In the genomic region with DNA sequence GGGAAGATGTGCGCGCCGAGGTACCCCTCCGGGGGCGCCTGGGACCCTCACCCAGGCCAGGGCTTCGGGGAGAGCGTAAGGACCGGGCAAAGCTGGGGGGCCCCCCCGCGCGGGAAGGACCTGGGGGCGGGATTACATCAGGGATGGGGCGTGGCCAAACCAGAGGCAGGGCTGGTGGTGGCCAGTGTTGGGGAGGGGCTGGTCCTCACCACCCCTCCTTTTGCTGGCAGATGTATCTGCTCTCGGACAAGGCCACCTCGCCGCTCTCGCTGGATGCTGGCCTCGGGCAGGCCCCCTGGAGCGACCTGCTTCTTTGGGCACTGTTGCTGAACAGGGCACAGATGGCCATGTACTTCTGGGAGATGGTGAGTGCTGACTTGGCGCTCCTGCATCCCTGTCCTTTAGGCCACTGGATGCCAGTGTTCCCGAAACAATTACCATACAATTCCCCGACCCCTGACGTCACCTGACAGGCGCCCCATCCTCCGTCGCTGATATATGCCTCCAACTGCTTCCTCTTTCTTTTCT, we compare ENCODE assay signal across 1 cellular context.
TF ChIP-seq lines count a peak whose summit lies in the region.

No MANE protein-coding gene starts in this region.

TF ChIP-seq in K562, 482 proteins besides CTCF, POLR2A, EP300 and RAD21:
- TF ChIP-seq, protein P1, sequence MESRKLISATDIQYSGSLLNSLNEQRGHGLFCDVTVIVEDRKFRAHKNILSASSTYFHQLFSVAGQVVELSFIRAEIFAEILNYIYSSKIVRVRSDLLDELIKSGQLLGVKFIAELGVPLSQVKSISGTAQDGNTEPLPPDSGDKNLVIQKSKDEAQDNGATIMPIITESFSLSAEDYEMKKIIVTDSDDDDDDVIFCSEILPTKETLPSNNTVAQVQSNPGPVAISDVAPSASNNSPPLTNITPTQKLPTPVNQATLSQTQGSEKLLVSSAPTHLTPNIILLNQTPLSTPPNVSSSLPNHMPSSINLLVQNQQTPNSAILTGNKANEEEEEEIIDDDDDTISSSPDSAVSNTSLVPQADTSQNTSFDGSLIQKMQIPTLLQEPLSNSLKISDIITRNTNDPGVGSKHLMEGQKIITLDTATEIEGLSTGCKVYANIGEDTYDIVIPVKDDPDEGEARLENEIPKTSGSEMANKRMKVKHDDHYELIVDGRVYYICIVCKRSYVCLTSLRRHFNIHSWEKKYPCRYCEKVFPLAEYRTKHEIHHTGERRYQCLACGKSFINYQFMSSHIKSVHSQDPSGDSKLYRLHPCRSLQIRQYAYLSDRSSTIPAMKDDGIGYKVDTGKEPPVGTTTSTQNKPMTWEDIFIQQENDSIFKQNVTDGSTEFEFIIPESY (CRISPR knock-in tag; IDR thresholded peaks at IDR 0.05), result peak; percentile 15; the same call in 1 of the 2 replicates
- TF ChIP-seq, protein P2, sequence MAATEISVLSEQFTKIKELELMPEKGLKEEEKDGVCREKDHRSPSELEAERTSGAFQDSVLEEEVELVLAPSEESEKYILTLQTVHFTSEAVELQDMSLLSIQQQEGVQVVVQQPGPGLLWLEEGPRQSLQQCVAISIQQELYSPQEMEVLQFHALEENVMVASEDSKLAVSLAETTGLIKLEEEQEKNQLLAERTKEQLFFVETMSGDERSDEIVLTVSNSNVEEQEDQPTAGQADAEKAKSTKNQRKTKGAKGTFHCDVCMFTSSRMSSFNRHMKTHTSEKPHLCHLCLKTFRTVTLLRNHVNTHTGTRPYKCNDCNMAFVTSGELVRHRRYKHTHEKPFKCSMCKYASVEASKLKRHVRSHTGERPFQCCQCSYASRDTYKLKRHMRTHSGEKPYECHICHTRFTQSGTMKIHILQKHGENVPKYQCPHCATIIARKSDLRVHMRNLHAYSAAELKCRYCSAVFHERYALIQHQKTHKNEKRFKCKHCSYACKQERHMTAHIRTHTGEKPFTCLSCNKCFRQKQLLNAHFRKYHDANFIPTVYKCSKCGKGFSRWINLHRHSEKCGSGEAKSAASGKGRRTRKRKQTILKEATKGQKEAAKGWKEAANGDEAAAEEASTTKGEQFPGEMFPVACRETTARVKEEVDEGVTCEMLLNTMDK (IDR thresholded peaks at IDR 0.05; ENCODE audit: borderline replicate concordance, insufficient read depth, low read depth, low read length, poor library complexity, severe bottlenecking), result no peak
- TF ChIP-seq ZSCAN29 (IDR thresholded peaks at IDR 0.05), result no peak
- peak; percentile 34; the same call in 1 of the 2 replicates for TF ChIP-seq POLR2G (IDR thresholded peaks at IDR 0.05; ENCODE audit: low read depth, low read length)
- TF ChIP-seq MYBL2 (IDR thresholded peaks at IDR 0.05; ENCODE audit: low read depth), result no peak
- no peak for TF ChIP-seq MYBL2 (CRISPR knock-in tag; IDR thresholded peaks at IDR 0.05; ENCODE audit: borderline replicate concordance)
TF ChIP-seq in K562: peak in this region for 2.
